Comparison of ENCODE assay signal across 8 cellular contexts in the genomic region with DNA sequence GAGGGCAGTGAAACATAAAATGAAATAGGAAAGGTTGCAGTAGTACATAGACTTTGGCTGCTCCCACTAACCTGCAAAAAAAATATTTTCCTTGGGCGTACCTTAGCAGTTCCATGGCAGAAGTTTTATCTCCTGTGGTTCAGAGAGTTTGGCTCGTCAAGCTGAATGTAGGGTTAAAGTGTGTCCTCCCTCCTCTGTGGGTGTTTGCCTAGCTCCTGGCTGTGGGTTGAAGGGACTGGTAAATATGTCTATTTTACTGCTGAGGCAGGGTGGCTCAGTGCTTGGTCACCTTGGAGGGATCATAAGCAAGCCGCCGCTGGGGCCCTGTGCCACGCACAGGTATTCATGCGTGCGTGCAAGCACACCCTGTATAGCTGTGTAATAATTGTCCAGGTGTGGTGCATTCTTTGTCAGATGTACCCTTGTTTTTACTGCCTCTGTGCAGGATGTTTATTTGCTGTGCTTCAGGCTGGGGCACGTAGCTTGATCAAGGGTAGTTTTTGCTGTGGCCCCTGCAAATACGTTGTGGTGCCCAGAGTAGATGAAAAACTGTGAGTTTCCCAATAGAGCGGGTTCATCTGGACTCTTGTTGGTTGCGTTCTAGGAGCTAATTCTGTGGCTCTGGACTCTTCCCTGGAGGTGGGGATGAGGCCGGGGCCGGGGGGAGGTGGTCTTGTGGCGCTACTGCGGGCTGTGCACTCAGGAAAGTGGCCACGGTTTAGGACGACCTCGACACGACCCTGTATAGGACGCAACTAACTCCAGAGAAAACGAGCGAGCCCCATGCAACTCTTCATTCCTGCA. TPM values are rescaled to one million over a fixed set of nuclear protein-coding genes. Genes with fewer than 3 reads are reported as not detected.
A peak's percentile ranks its signal among the peaks of the same experiment; 100 is the strongest.
DNase-seq lines count a peak whose midpoint lies in the region; ATAC-seq and TF ChIP-seq lines count a peak whose summit lies in the region.

No MANE protein-coding gene starts in this region.

- peak; percentile 29 for ATAC-seq in CD8-positive, alpha-beta T cell
- peak; percentile 2 for ATAC-seq in HG02870 (IDR thresholded peaks at IDR 0.05; ENCODE audit: unreplicated experiment)
- ATAC-seq in activated CD8-positive, alpha-beta T cell treated with anti-CD3 and anti-CD28 coated beads, Interleukin-2, amount 10 ng/mL, durations not matched to agents 7 days and 5 days: peak; percentile 18
- peak; percentile 26 for ATAC-seq in foreskin keratinocyte
- peak; percentile 24 to 43 for ATAC-seq in gastrocnemius medialis
- no peak for ATAC-seq in HG02623 (IDR thresholded peaks at IDR 0.05; ENCODE audit: unreplicated experiment)

- H3K27me3 Mint-ChIP-seq in CD8-positive, alpha-beta T cell (ENCODE audit: low read depth): no peaks in the 10 kb centered on the region
- H3K27me3 Mint-ChIP-seq in activated CD8-positive, alpha-beta T cell treated with anti-CD3 and anti-CD28 coated beads, Interleukin-2, amount 10 ng/mL, durations not matched to agents 7 days and 5 days (ENCODE audit: low read depth): no peaks in the 10 kb centered on the region

- H3K4me1 Mint-ChIP-seq in CD8-positive, alpha-beta T cell (ENCODE audit: low read depth): peaks cover 88% of the 10 kb centered on the region
- H3K4me1 Mint-ChIP-seq in activated CD8-positive, alpha-beta T cell treated with anti-CD3 and anti-CD28 coated beads, Interleukin-2, amount 10 ng/mL, durations not matched to agents 7 days and 5 days (ENCODE audit: low read depth): peaks cover 85% of the 10 kb centered on the region

- peak overlapping the region; percentile 63 for H3K4me3 ChIP-seq in CD8-positive, alpha-beta T cell (ENCODE audit: low read depth, low read length)
- peak overlapping the region; percentile 44 to 51 (median 50) for H3K4me3 ChIP-seq in gastrocnemius medialis

- intact Hi-C loops in CD8-positive, alpha-beta T cell (cut with DNase I, micrococcal nuclease): loop anchor here in 1 of 2 experiments (5.0 kb wide), 3 partner anchors 34 to 129 kb away; no protein-coding TSS in a partner anchor
- intact Hi-C loops in gastrocnemius medialis (cut with DNase I; ENCODE audit: low total_unique reads): loop anchor here (5.0 kb wide), 1 partner anchor 81 kb away; no protein-coding TSS in a partner anchor

- DNase-seq in CD8-positive, alpha-beta T cell: peak in 4 of 7 experiments; percentile 55 to 81 (median 60)
- DNase-seq in activated CD8-positive, alpha-beta T cell treated with anti-CD3 and anti-CD28 coated beads, Interleukin-2, amount 10 ng/mL, durations not matched to agents 7 days and 5 days: peak; percentile 48
- peak in 1 of 2 donors; percentile 28 for DNase-seq in foreskin keratinocyte
- DNase-seq in gastrocnemius medialis: no peak
- DNase-seq in NCI-H2196 (lab: John Stamatoyannopoulos, UW; ENCODE audit: unreplicated experiment): no peak
- no peak for DNase-seq in GM10266 (ENCODE audit: extremely low spot score)

- H3K27ac ChIP-seq in CD8-positive, alpha-beta T cell (ENCODE audit: low read depth, low read length): peak overlapping the region; percentile 86
- H3K27ac ChIP-seq in foreskin keratinocyte: peak overlapping the region; percentile 7
- H3K27ac ChIP-seq in gastrocnemius medialis: no peak overlapping the region

- peaks cover 9% of the 10 kb centered on the region for H3K9me3 Mint-ChIP-seq in CD8-positive, alpha-beta T cell
- H3K9me3 Mint-ChIP-seq in activated CD8-positive, alpha-beta T cell treated with anti-CD3 and anti-CD28 coated beads, Interleukin-2, amount 10 ng/mL, durations not matched to agents 7 days and 5 days (ENCODE audit: insufficient read depth): no peaks in the 10 kb centered on the region

- peak overlapping the region; percentile 94 for H3K4me3 Mint-ChIP-seq in CD8-positive, alpha-beta T cell
- peak overlapping the region; percentile 85 for H3K4me3 Mint-ChIP-seq in activated CD8-positive, alpha-beta T cell treated with anti-CD3 and anti-CD28 coated beads, Interleukin-2, amount 10 ng/mL, durations not matched to agents 7 days and 5 days

- H3K27me3 ChIP-seq in CD8-positive, alpha-beta T cell (ENCODE audit: insufficient read depth, low read length): no peaks in the 10 kb centered on the region
- H3K27me3 ChIP-seq in foreskin keratinocyte (no peaks in the 10 kb centered on the region), gastrocnemius medialis (peaks cover 0 to 10% (median 0%) of the 10 kb centered on the region in 3 donors)

- H3K4me1 ChIP-seq in CD8-positive, alpha-beta T cell (ENCODE audit: insufficient read depth, low read length): peaks cover 77% of the 10 kb centered on the region
- H3K4me1 ChIP-seq in foreskin keratinocyte: peaks cover 17% of the 10 kb centered on the region
- H3K4me1 ChIP-seq in gastrocnemius medialis: peaks cover 0 to 4% of the 10 kb centered on the region in 2 donors

- peaks cover 58% of the 10 kb centered on the region for H3K36me3 Mint-ChIP-seq in CD8-positive, alpha-beta T cell
- H3K36me3 Mint-ChIP-seq in activated CD8-positive, alpha-beta T cell treated with anti-CD3 and anti-CD28 coated beads, Interleukin-2, amount 10 ng/mL, durations not matched to agents 7 days and 5 days (ENCODE audit: low read depth): peaks cover 52% of the 10 kb centered on the region

- CTCF ChIA-PET in CD8-positive, alpha-beta T cell (lab: Charles Lee): interaction anchor here (0.7 to 3.3 kb wide), 20 partner anchors 9 to 159 kb away, joined by 3 to 15 read pairs (median 4); a partner anchor contains a TSS
- CTCF ChIA-PET in activated CD8-positive, alpha-beta T cell treated with anti-CD3 and anti-CD28 coated beads, Interleukin-2, amount 10 ng/mL, durations not matched to agents 7 days and 5 days (lab: Charles Lee): interaction anchor here (0.6 to 4.9 kb wide), 18 partner anchors 13 to 159 kb away, joined by 3 to 90 read pairs (median 4); a partner anchor contains a TSS

- H3K27ac Mint-ChIP-seq in CD8-positive, alpha-beta T cell: peak overlapping the region; percentile 92
- peak overlapping the region; percentile 97 for H3K27ac Mint-ChIP-seq in activated CD8-positive, alpha-beta T cell treated with anti-CD3 and anti-CD28 coated beads, Interleukin-2, amount 10 ng/mL, durations not matched to agents 7 days and 5 days

- no peaks in the 10 kb centered on the region for H3K9me3 ChIP-seq in CD8-positive, alpha-beta T cell (ENCODE audit: low read length)
- H3K9me3 ChIP-seq in gastrocnemius medialis: no peaks in the 10 kb centered on the region

- POLR2A ChIA-PET in CD8-positive, alpha-beta T cell (lab: Charles Lee): interaction anchor here (0.6 to 7.2 kb wide), 33 partner anchors 8 to 159 kb away, joined by 3 to 178 read pairs (median 5); a partner anchor contains a TSS
- POLR2A ChIA-PET in activated CD8-positive, alpha-beta T cell treated with anti-CD3 and anti-CD28 coated beads, Interleukin-2, amount 10 ng/mL, durations not matched to agents 7 days and 5 days (lab: Charles Lee): interaction anchor here (1.1 to 4.9 kb wide), 10 partner anchors 13 to 159 kb away, joined by 3 to 156 read pairs (median 6); a partner anchor contains a TSS

- H3K36me3 ChIP-seq in CD8-positive, alpha-beta T cell (ENCODE audit: insufficient read depth, low read length): no peaks in the 10 kb centered on the region
- H3K36me3 ChIP-seq in gastrocnemius medialis: no peaks in the 10 kb centered on the region

- in situ Hi-C loops in gastrocnemius medialis (cut with MboI; ENCODE audit: low sequenced_read_pairs in 4 of 4): no loop called here

- no peak for TF ChIP-seq CTCF in CD8-positive, alpha-beta T cell (IDR thresholded peaks at IDR 0.05)
- no peak for TF ChIP-seq CTCF in foreskin keratinocyte (conservative IDR thresholded peaks at IDR 0.05)
- TF ChIP-seq CTCF in gastrocnemius medialis (IDR thresholded peaks at IDR 0.05 in 4 of 5, conservative IDR thresholded peaks at IDR 0.05 in 1 of 5): no peak
- no peak for TF ChIP-seq CTCF in GM10266 (IDR thresholded peaks at IDR 0.05; ENCODE audit: control insufficient read depth, insufficient read depth, low read depth, missing control alignments)

- TF ChIP-seq POLR2A in gastrocnemius medialis (IDR thresholded peaks at IDR 0.05): no peak

RNA-seq across cellular contexts. Expression of a gene that starts 0.7 kb away (rescaled TPM):
- total RNA-seq in CD8-positive, alpha-beta T cell: 100 to 1,000 TPM; 170 TPM
- total RNA-seq in activated CD8-positive, alpha-beta T cell treated with anti-CD3 and anti-CD28 coated beads, Interleukin-2, amount 10 ng/mL, durations not matched to agents 7 days and 5 days: 100 to 1,000 TPM in 1 of 2 experiments, 10 to 100 TPM in 1; 98.9 to 107 TPM
- total RNA-seq in foreskin keratinocyte: 67.1 and 71.9 TPM in 2 replicates
- polyA plus RNA-seq in foreskin keratinocyte: 9.5 and 11.1 TPM in 2 replicates
- 1 to 10 TPM in 3 of 4 donors, under 1 TPM in 1; 0.78 to 2.7 (median 2.3) TPM for total RNA-seq in gastrocnemius medialis

Comparison
In these comparisons a context has a peak if more than half of its experiments do, and no peak if none do; other contexts are left out.
1. DNase-seq: peak in CD8-positive, alpha-beta T cell (4 of 7) and activated CD8-positive, alpha-beta T cell treated with anti-CD3 and anti-CD28 coated beads, Interleukin-2, amount 10 ng/mL, durations not matched to agents 7 days and 5 days (single experiment); none in gastrocnemius medialis (0 of 2), NCI-H2196 (single experiment) and GM10266 (single experiment).
2. H3K27ac ChIP-seq: peak in CD8-positive, alpha-beta T cell (single experiment) and foreskin keratinocyte (single experiment); none in gastrocnemius medialis (0 of 4).
3. RNA of a gene that starts 0.7 kb away (total RNA-seq): 170 TPM in CD8-positive, alpha-beta T cell, 98.9 to 107 TPM in activated CD8-positive, alpha-beta T cell treated with anti-CD3 and anti-CD28 coated beads, Interleukin-2, amount 10 ng/mL, durations not matched to agents 7 days and 5 days and 67.1 to 71.9 TPM in foreskin keratinocyte; 0.78 to 2.7 TPM in gastrocnemius medialis; every median in the first group is over 10 times any median in the second.